ENCODE assay signal across 17 cellular contexts in the genomic region with DNA sequence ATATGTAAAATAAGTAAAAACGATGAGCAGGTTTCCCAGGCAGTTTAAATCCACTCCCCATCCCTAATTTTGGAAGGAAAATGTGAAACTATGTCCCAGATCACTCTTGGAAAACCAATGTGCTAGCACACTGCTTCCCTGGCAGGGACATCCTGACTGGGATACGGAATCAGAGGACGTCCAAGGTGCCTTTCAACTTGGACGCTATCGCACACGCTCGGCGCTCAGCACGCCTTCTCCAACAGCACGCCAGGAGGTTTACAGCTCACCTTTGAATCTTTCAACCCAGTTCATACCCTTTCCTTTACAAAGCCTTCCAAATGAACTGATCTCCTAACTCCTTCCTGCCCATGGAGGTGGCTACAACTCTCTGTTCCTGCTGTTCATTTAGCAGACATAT. TPM values are rescaled to one million over a fixed set of nuclear protein-coding genes. Genes with fewer than 3 reads are reported as not detected.
DNase-seq lines count a peak whose midpoint lies in the region; ATAC-seq and TF ChIP-seq lines count a peak whose summit lies in the region.
"Had no signal": no experiment of that assay in that cellular context is flagged by ENCODE, and none has a peak within 500 bp of the region (broad histone marks: within the 10 kb centered on the region; RNA-seq: fewer than 3 reads in every experiment).

No MANE protein-coding gene starts in this region.

- DNase-seq in H9 = no peak
- no peak for DNase-seq in nephron progenitor cell
- DNase-seq in lower lobe of right lung = no peak
- DNase-seq in RKO (ENCODE audit: low spot score) = no peak
- DNase-seq: AML-193; Caco-2; Calu3; CD4-positive, alpha-beta T cell; CD8-positive, alpha-beta T cell; DMS79 treated with DMSO at 0.1 percent for 48 hours; GF-D8 had no signal

- no peaks in the 10 kb centered on the region for H3K9me3 ChIP-seq in H9 (ENCODE audit: control insufficient read depth, low read depth, low read length)
- no peaks in the 10 kb centered on the region for H3K9me3 ChIP-seq in lower lobe of right lung
- H3K9me3 ChIP-seq: A549; BLaER1 treated with 17β-estradiol and CSF1 and Interleukin-3, amounts not matched to agents 10 nM and 100 nM; Caco-2 had no signal

- H3K27me3 ChIP-seq in H9 (ENCODE audit: insufficient read depth, low read length) (no peaks in the 10 kb centered on the region), lower lobe of right lung (ENCODE audit: low read depth) (no peaks in the 10 kb centered on the region)
- H3K27me3 ChIP-seq: BLaER1 treated with 17β-estradiol and CSF1 and Interleukin-3, amounts not matched to agents 10 nM and 100 nM had no signal

- no peak overlapping the region for H3T11ph ChIP-seq in H9 (ENCODE audit: low read length)

- no peak overlapping the region for H2AFZ ChIP-seq in H9 (ENCODE audit: low read length)

- no peak overlapping the region for H3K4me2 ChIP-seq in H9 (ENCODE audit: insufficient read depth, insufficient read length, low read length)
- H3K4me2 ChIP-seq: A549; BLaER1 treated with 17β-estradiol and CSF1 and Interleukin-3, amounts not matched to agents 10 nM and 100 nM had no signal

- H3K14ac ChIP-seq in H9 (ENCODE audit: insufficient read depth, low read length) = no peak overlapping the region

- intact Hi-C loops in lower lobe of right lung (cut with DNase I) = no loop called here

- H3K56ac ChIP-seq in H9 (ENCODE audit: insufficient read length, low read depth, low read length) = no peak overlapping the region

- no peak overlapping the region for H3K4me3 ChIP-seq in lower lobe of right lung
- H3K4me3 ChIP-seq: A549; BLaER1 treated with 17β-estradiol and CSF1 and Interleukin-3, amounts not matched to agents 10 nM and 100 nM had no signal

- H3K27ac ChIP-seq in H9 (ENCODE audit: insufficient read length, low read depth, low read length) = no peak overlapping the region
- no peak overlapping the region for H3K27ac ChIP-seq in lower lobe of right lung
- H3K27ac ChIP-seq: 22Rv1; A549; BLaER1 treated with 17β-estradiol and CSF1 and Interleukin-3, amounts not matched to agents 10 nM and 100 nM; C4-2B had no signal

- H3K4me3 Mint-ChIP-seq in H9 (no peak overlapping the region), nephron progenitor cell (no peak overlapping the region)
- no peak overlapping the region for H3K4me3 Mint-ChIP-seq in stimulated activated memory B cell treated with anti-CD40 and anti-IgM and Interleukin-4, amounts not matched to agents 10 μg/mL and 1 μg/mL and 100 μg/mL, for 72 hours
- H3K4me3 Mint-ChIP-seq: B cell; CD4-positive, alpha-beta T cell; CD8-positive, alpha-beta T cell had no signal

- peak overlapping the region; percentile 36 for H3K23ac ChIP-seq in H9 (ENCODE audit: insufficient read length, low read depth, low read length)

- no peak overlapping the region for H3K4ac ChIP-seq in H9 (ENCODE audit: low read depth, low read length)

- H3K9me3 Mint-ChIP-seq in H9 (no peaks in the 10 kb centered on the region), nephron progenitor cell (no peaks in the 10 kb centered on the region)
- no peaks in the 10 kb centered on the region for H3K9me3 Mint-ChIP-seq in stimulated activated memory B cell treated with anti-CD40 and anti-IgM and Interleukin-4, amounts not matched to agents 10 μg/mL and 1 μg/mL and 100 μg/mL, for 72 hours
- H3K9me3 Mint-ChIP-seq: CD4-positive, alpha-beta T cell; CD8-positive, alpha-beta T cell had no signal

- H4K91ac ChIP-seq in H9 (ENCODE audit: insufficient read length, low read depth, low read length) = no peak overlapping the region

- no peak overlapping the region for H4K5ac ChIP-seq in H9 (ENCODE audit: insufficient read length, low read depth, low read length)

- no peak overlapping the region for H3K27ac Mint-ChIP-seq in H9
- peak overlapping the region; percentile 81 for H3K27ac Mint-ChIP-seq in nephron progenitor cell
- H3K27ac Mint-ChIP-seq in stimulated activated memory B cell treated with anti-CD40 and anti-IgM and Interleukin-4, amounts not matched to agents 10 μg/mL and 1 μg/mL and 100 μg/mL, for 72 hours = peak overlapping the region; percentile 82
- H3K27ac Mint-ChIP-seq: B cell; CD4-positive, alpha-beta T cell; CD8-positive, alpha-beta T cell had no signal

- H3K36me3 Mint-ChIP-seq in H9 (ENCODE audit: insufficient read depth in 1 of 3, low read depth in 3 of 3) = no peaks in the 10 kb centered on the region
- H3K36me3 Mint-ChIP-seq in nephron progenitor cell (ENCODE audit: low read depth) = peaks cover 5% of the 10 kb centered on the region
- no peaks in the 10 kb centered on the region for H3K36me3 Mint-ChIP-seq in stimulated activated memory B cell treated with anti-CD40 and anti-IgM and Interleukin-4, amounts not matched to agents 10 μg/mL and 1 μg/mL and 100 μg/mL, for 72 hours
- H3K36me3 Mint-ChIP-seq: CD8-positive, alpha-beta T cell had no signal

- H3K79me2 ChIP-seq in H9 (ENCODE audit: insufficient read depth, low read length) = no peaks in the 10 kb centered on the region

- H3K4me1 Mint-ChIP-seq in H9 = no peaks in the 10 kb centered on the region
- H3K4me1 Mint-ChIP-seq in nephron progenitor cell = peaks cover 10% of the 10 kb centered on the region
- peaks cover 25% of the 10 kb centered on the region for H3K4me1 Mint-ChIP-seq in stimulated activated memory B cell treated with anti-CD40 and anti-IgM and Interleukin-4, amounts not matched to agents 10 μg/mL and 1 μg/mL and 100 μg/mL, for 72 hours

- H2BK15ac ChIP-seq in H9 (ENCODE audit: low read depth, low read length) = no peak overlapping the region

- no peak overlapping the region for H4K8ac ChIP-seq in H9 (replicated peaks; ENCODE audit: insufficient read length, low read depth, low read length)

- ATAC-seq in stimulated activated memory B cell treated with anti-CD40 and anti-IgM and Interleukin-4, amounts not matched to agents 10 μg/mL and 1 μg/mL and 100 μg/mL, for 72 hours = no peak
- no peak for ATAC-seq in lower lobe of right lung
- ATAC-seq: A549; CD8-positive, alpha-beta T cell had no signal

- TF ChIP-seq CTCF in H9 (conservative IDR thresholded peaks at IDR 0.05) (no peak), nephron progenitor cell (IDR thresholded peaks at IDR 0.05) (no peak), lower lobe of right lung (IDR thresholded peaks at IDR 0.05) (no peak)

- H3K36me3 ChIP-seq in lower lobe of right lung = peaks cover 13% of the 10 kb centered on the region
- H3K36me3 ChIP-seq: BLaER1 treated with 17β-estradiol and CSF1 and Interleukin-3, amounts not matched to agents 10 nM and 100 nM had no signal

- no peaks in the 10 kb centered on the region for H3K23me2 ChIP-seq in H9 (ENCODE audit: insufficient read length, low read depth, low read length, poor library complexity, severe bottlenecking)

- no peak overlapping the region for H2BK12ac ChIP-seq in H9 (ENCODE audit: insufficient read length, low read depth, low read length)

- no peaks in the 10 kb centered on the region for H4K20me1 ChIP-seq in H9 (ENCODE audit: control insufficient read depth, insufficient read depth, insufficient read length)
- H4K20me1 ChIP-seq: BLaER1 treated with 17β-estradiol and CSF1 and Interleukin-3, amounts not matched to agents 10 nM and 100 nM had no signal

- no peaks in the 10 kb centered on the region for H3K4me1 ChIP-seq in H9 (ENCODE audit: insufficient read depth, low read length)
- no peaks in the 10 kb centered on the region for H3K4me1 ChIP-seq in lower lobe of right lung
- H3K4me1 ChIP-seq: A549, Caco-2 had no signal

- no peak overlapping the region for H2BK20ac ChIP-seq in H9 (ENCODE audit: low read depth, low read length, poor library complexity, severe bottlenecking)

- H2BK120ac ChIP-seq in H9 (ENCODE audit: low read depth, low read length, poor library complexity, severe bottlenecking) = no peak overlapping the region

- H3K27me3 Mint-ChIP-seq in H9 (ENCODE audit: low read depth) (no peaks in the 10 kb centered on the region), nephron progenitor cell (ENCODE audit: low read depth, poor library complexity) (peaks cover 4% of the 10 kb centered on the region)
- peaks cover 9% of the 10 kb centered on the region for H3K27me3 Mint-ChIP-seq in stimulated activated memory B cell treated with anti-CD40 and anti-IgM and Interleukin-4, amounts not matched to agents 10 μg/mL and 1 μg/mL and 100 μg/mL, for 72 hours

- no peaks in the 10 kb centered on the region for H3K79me1 ChIP-seq in H9 (ENCODE audit: insufficient read depth, low read depth, low read length, poor library complexity, severe bottlenecking)

- H2AK5ac ChIP-seq in H9 (ENCODE audit: insufficient read length, low read length) = no peak overlapping the region

- no peak overlapping the region for H3K18ac ChIP-seq in H9 (ENCODE audit: insufficient read length, low read depth, low read length)

- H3K9ac ChIP-seq in H9 (ENCODE audit: extremely low read depth, insufficient read length, low read length) = no peak overlapping the region
- H3K9ac ChIP-seq: BLaER1 treated with 17β-estradiol and CSF1 and Interleukin-3, amounts not matched to agents 10 nM and 100 nM had no signal

- H2BK5ac ChIP-seq in H9 (ENCODE audit: insufficient read length, low read length) = no peak overlapping the region

- WGBS in H9 (ENCODE audit: extremely low coverage, insufficient read length, low lambda C conversion rate) = no CpG with 5 or more reads among the region's 10 CpGs

RNA-seq across cellular contexts. Expression of a gene that starts 47.1 kb away (rescaled TPM):
- 11.6 and 17.7 TPM in 2 replicates for total RNA-seq in H9 (2021)
- total RNA-seq in lower lobe of right lung = 16.9 TPM
- total RNA-seq: B cell; CD4-positive, alpha-beta T cell; CD8-positive, alpha-beta T cell had no signal

Comparison
In these comparisons a context has a peak if more than half of its experiments do, and no peak if none do; other contexts are left out.
1. H3K27ac Mint-ChIP-seq: peak in nephron progenitor cell (single experiment) and stimulated activated memory B cell treated with anti-CD40 and anti-IgM and Interleukin-4, amounts not matched to agents 10 μg/mL and 1 μg/mL and 100 μg/mL, for 72 hours (single experiment); none in H9 (0 of 3).